ENCODE assay signal across 9 cellular contexts in genomic region chr10:26481914-26482550, GRCh38. TPM values are rescaled to one million over a fixed set of nuclear protein-coding genes. Genes with fewer than 3 reads are reported as not detected.
DNase-seq lines count a peak whose midpoint lies in the region; ATAC-seq and TF ChIP-seq lines count a peak whose summit lies in the region.
"Had no signal": no experiment of that assay in that cellular context is flagged by ENCODE, and none has a peak within 500 bp of the region (broad histone marks: within the 10 kb centered on the region; RNA-seq: fewer than 3 reads in every experiment).

No MANE protein-coding gene starts in this region.

- H3K27ac Mint-ChIP-seq in activated T-helper 1 cell treated with anti-CD3 and anti-CD28 coated beads, Interleukin-12 subunit alpha, Interleukin-12 subunit beta, Interleukin-2, Interleukin-4 antibody, amounts not matched to agents 30 ng/mL and 10 ng/mL and 1 ng/mL, durations not matched to agents 14 hours and 24 hours and 36 hours, result peak overlapping the region; percentile 94

- no peak for TF ChIP-seq CTCF in osteoblast (IDR thresholded peaks at IDR 0.05; ENCODE audit: extremely low read depth, low read depth, low read length)

- peak; percentile 46 for ATAC-seq in GM19324 (IDR thresholded peaks at IDR 0.05; ENCODE audit: low FRiP score, unreplicated experiment)
- peak; percentile 41 for ATAC-seq in HG03469 (IDR thresholded peaks at IDR 0.05; ENCODE audit: unreplicated experiment)

- H3K9me3 Mint-ChIP-seq in activated T-helper 1 cell treated with anti-CD3 and anti-CD28 coated beads, Interleukin-12 subunit alpha, Interleukin-12 subunit beta, Interleukin-2, Interleukin-4 antibody, amounts not matched to agents 30 ng/mL and 10 ng/mL and 1 ng/mL, durations not matched to agents 14 hours and 24 hours and 36 hours, result no peaks in the 10 kb centered on the region

- peaks cover 16% of the 10 kb centered on the region for H3K4me1 ChIP-seq in osteoblast (ENCODE audit: insufficient read depth, low read length)

- no peak overlapping the region for H3K4me2 ChIP-seq in osteoblast (ENCODE audit: insufficient read depth, low read length)

- no peak overlapping the region for H3K27ac ChIP-seq in osteoblast (ENCODE audit: low read depth, low read length)

- intact Hi-C loops in activated T-helper 1 cell treated with anti-CD3 and anti-CD28 coated beads, Interleukin-12 subunit alpha, Interleukin-12 subunit beta, Interleukin-2, Interleukin-4 antibody, amounts not matched to agents 30 ng/mL and 10 ng/mL and 1 ng/mL, durations not matched to agents 14 hours and 24 hours and 36 hours (cut with micrococcal nuclease), result no loop called here

- no peaks in the 10 kb centered on the region for H3K36me3 ChIP-seq in osteoblast (ENCODE audit: insufficient read depth, low read length)

- H3K27me3 Mint-ChIP-seq in activated T-helper 1 cell treated with anti-CD3 and anti-CD28 coated beads, Interleukin-12 subunit alpha, Interleukin-12 subunit beta, Interleukin-2, Interleukin-4 antibody, amounts not matched to agents 30 ng/mL and 10 ng/mL and 1 ng/mL, durations not matched to agents 14 hours and 24 hours and 36 hours (ENCODE audit: insufficient read depth), result no peaks in the 10 kb centered on the region

- H2AFZ ChIP-seq in osteoblast (ENCODE audit: low read length), result no peak overlapping the region

- no peaks in the 10 kb centered on the region for H4K20me1 ChIP-seq in osteoblast (ENCODE audit: insufficient read depth, low read length)

- no peak overlapping the region for H3K4me3 ChIP-seq in osteoblast (ENCODE audit: insufficient read depth, low read length)

- H3K4me1 Mint-ChIP-seq in activated T-helper 1 cell treated with anti-CD3 and anti-CD28 coated beads, Interleukin-12 subunit alpha, Interleukin-12 subunit beta, Interleukin-2, Interleukin-4 antibody, amounts not matched to agents 30 ng/mL and 10 ng/mL and 1 ng/mL, durations not matched to agents 14 hours and 24 hours and 36 hours (ENCODE audit: low read depth), result peaks cover 78% of the 10 kb centered on the region

- no peaks in the 10 kb centered on the region for H3K79me2 ChIP-seq in osteoblast (ENCODE audit: insufficient read depth, low read length)

- peak; percentile 41 for DNase-seq in Ammon's horn (ENCODE audit: low spot score)
- DNase-seq in activated T-helper 1 cell treated with anti-CD3 and anti-CD28 coated beads, Interleukin-12 subunit alpha, Interleukin-12 subunit beta, Interleukin-2, Interleukin-4 antibody, amounts not matched to agents 30 ng/mL and 10 ng/mL and 1 ng/mL, durations not matched to agents 14 hours and 24 hours and 36 hours (ENCODE audit: low spot score), result peak; percentile 34
- DNase-seq in OCI-M2 (lab: John Stamatoyannopoulos, UW; ENCODE audit: unreplicated experiment), result no peak
- no peak for DNase-seq in SW 1271 (lab: John Stamatoyannopoulos, UW)
- DNase-seq in osteoblast (ENCODE audit: insufficient read length, low spot score, missing footprints), result no peak
- DNase-seq in cerebellar cortex (ENCODE audit: low spot score), result no peak

- H3K9me3 ChIP-seq in osteoblast (ENCODE audit: low read depth, low read length), result no peaks in the 10 kb centered on the region

- no peaks in the 10 kb centered on the region for H3K27me3 ChIP-seq in osteoblast (ENCODE audit: insufficient read depth, low read length)

- H3K36me3 Mint-ChIP-seq in activated T-helper 1 cell treated with anti-CD3 and anti-CD28 coated beads, Interleukin-12 subunit alpha, Interleukin-12 subunit beta, Interleukin-2, Interleukin-4 antibody, amounts not matched to agents 30 ng/mL and 10 ng/mL and 1 ng/mL, durations not matched to agents 14 hours and 24 hours and 36 hours (ENCODE audit: low read depth), result peaks cover 21% of the 10 kb centered on the region

- peak overlapping the region; percentile 82 for H3K4me3 Mint-ChIP-seq in activated T-helper 1 cell treated with anti-CD3 and anti-CD28 coated beads, Interleukin-12 subunit alpha, Interleukin-12 subunit beta, Interleukin-2, Interleukin-4 antibody, amounts not matched to agents 30 ng/mL and 10 ng/mL and 1 ng/mL, durations not matched to agents 14 hours and 24 hours and 36 hours

RNA-seq across cellular contexts. Expression of gene APBB1IP, which starts 43.9 kb away (rescaled TPM):
- total RNA-seq in activated T-helper 1 cell treated with anti-CD3 and anti-CD28 coated beads, Interleukin-12 subunit alpha, Interleukin-12 subunit beta, Interleukin-2, Interleukin-4 antibody, amounts not matched to agents 30 ng/mL and 10 ng/mL and 1 ng/mL, durations not matched to agents 14 hours and 24 hours and 36 hours, result 39.6 and 43.6 TPM in 2 replicates
- total RNA-seq in osteoblast, result 14.8 and 29.8 TPM in 2 replicates
- total RNA-seq: Daoy had no signal

Comparison
In these comparisons a context has a peak if more than half of its experiments do, and no peak if none do; other contexts are left out.
1. DNase-seq: peak in Ammon's horn (single experiment) and activated T-helper 1 cell treated with anti-CD3 and anti-CD28 coated beads, Interleukin-12 subunit alpha, Interleukin-12 subunit beta, Interleukin-2, Interleukin-4 antibody, amounts not matched to agents 30 ng/mL and 10 ng/mL and 1 ng/mL, durations not matched to agents 14 hours and 24 hours and 36 hours (single experiment); none in OCI-M2 (single experiment), SW 1271 (0 of 2), osteoblast (single experiment) and cerebellar cortex (single experiment).